35 cellular contexts compared by ENCODE assay signal in genomic region chr16:4913130-4913773, GRCh38. TPM values are rescaled to one million over a fixed set of nuclear protein-coding genes. Genes with fewer than 3 reads are reported as not detected.
DNase-seq lines count a peak whose midpoint lies in the region; ATAC-seq, FAIRE-seq and TF ChIP-seq lines count a peak whose summit lies in the region.
"Had no signal": no experiment of that assay in that cellular context is flagged by ENCODE, and none has a peak within 500 bp of the region (broad histone marks: within the 10 kb centered on the region; RNA-seq: fewer than 3 reads in every experiment).

No MANE protein-coding gene starts in this region.

- H3K27ac Mint-ChIP-seq in natural killer cell treated with Interleukin-12 subunit alpha and Interleukin-12 subunit beta and Interleukin-15 and Interleukin-18, amount 100 ng/mL, for 72 hours = no peak overlapping the region
- H3K27ac Mint-ChIP-seq in natural killer cell (no peak overlapping the region), astrocyte (ENCODE audit: unreplicated experiment) (peak overlapping the region; percentile 47)
- H3K27ac Mint-ChIP-seq: activated T-cell treated with anti-CD3 and anti-CD28 coated beads, Interleukin-2, amount 50 U/mL, for 72 hours; dendritic cell treated with granulocyte-macrophage colony-stimulating factor and Interleukin-4, amounts not matched to agents 40 ng/mL and 50 ng/mL, for 4 days; naive thymus-derived CD4-positive, alpha-beta T cell; stimulated activated naive CD8-positive, alpha-beta T cell treated with anti-CD3 and anti-CD28 coated beads, Interleukin-15, Interleukin-2, amounts not matched to agents 100 ng/mL and 50 ng/mL, for 24 hours; T-helper 1 cell treated with Interleukin-12 subunit alpha and Interleukin-12 subunit beta and Interleukin-4 antibody, amounts not matched to agents 30 μg/mL and 1 μg/mL, for 36 hours had no signal

- no peaks in the 10 kb centered on the region for H3K9me3 Mint-ChIP-seq in natural killer cell treated with Interleukin-12 subunit alpha and Interleukin-12 subunit beta and Interleukin-15 and Interleukin-18, amount 100 ng/mL, for 72 hours
- H3K9me3 Mint-ChIP-seq in natural killer cell = no peaks in the 10 kb centered on the region
- H3K9me3 Mint-ChIP-seq in astrocyte (ENCODE audit: unreplicated experiment) = no peaks in the 10 kb centered on the region
- H3K9me3 Mint-ChIP-seq: activated T-cell treated with anti-CD3 and anti-CD28 coated beads, Interleukin-2, amount 50 U/mL, for 72 hours; central memory CD8-positive, alpha-beta T cell; dendritic cell treated with granulocyte-macrophage colony-stimulating factor and Interleukin-4, amounts not matched to agents 40 ng/mL and 50 ng/mL, for 4 days; naive thymus-derived CD4-positive, alpha-beta T cell; stimulated activated naive CD8-positive, alpha-beta T cell treated with anti-CD3 and anti-CD28 coated beads, Interleukin-15, Interleukin-2, amounts not matched to agents 100 ng/mL and 50 ng/mL, for 24 hours; T-helper 1 cell treated with Interleukin-12 subunit alpha and Interleukin-12 subunit beta and Interleukin-4 antibody, amounts not matched to agents 30 μg/mL and 1 μg/mL, for 36 hours had no signal

- no peaks in the 10 kb centered on the region for H3K36me3 ChIP-seq in astrocyte (ENCODE audit: insufficient read depth, low read length)
- H3K36me3 ChIP-seq: HAP-1, left ventricle myocardium inferior, ovary, uterus had no signal

- TF ChIP-seq CTCF in natural killer cell (IDR thresholded peaks at IDR 0.05) (no peak), astrocyte (IDR thresholded peaks at IDR 0.05; ENCODE audit: insufficient read depth, low read depth, low read length) (no peak)

- no peak overlapping the region for H3K4me3 ChIP-seq in astrocyte (ENCODE audit: insufficient read depth, low read depth, low read length)
- H3K4me3 ChIP-seq: A549, esophagus muscularis mucosa, HAP-1, left ventricle myocardium inferior, ovary, testis, uterus had no signal

- DNase-seq in natural killer cell treated with Interleukin-12 subunit alpha and Interleukin-12 subunit beta and Interleukin-15 and Interleukin-18, amount 100 ng/mL, for 72 hours (ENCODE audit: low spot score) = no peak
- no peak for DNase-seq in natural killer cell
- DNase-seq in astrocyte (ENCODE audit: low read depth) = no peak
- peak; percentile 47 for DNase-seq in myocyte (ENCODE audit: low read depth)
- no peak for DNase-seq in stimulated activated naive CD4-positive, alpha-beta T cell treated with Interleukin-2 at 50 U/mL for 16 hours (lab: John Stamatoyannopoulos, UW)
- no peak for DNase-seq in NCI-H1105 (lab: John Stamatoyannopoulos, UW)
- no peak for DNase-seq in NCI-H187 (lab: John Stamatoyannopoulos, UW)
- DNase-seq in AML-193 (lab: John Stamatoyannopoulos, UW) = no peak
- DNase-seq: activated CD4-positive, alpha-beta T cell treated with anti-CD3 and anti-CD28 coated beads, Interleukin-2, amount 50 U/mL, for 48 hours; activated naive CD4-positive, alpha-beta T cell treated with Interleukin-2 at 50 U/mL for 16 hours; activated T-cell treated with anti-CD3 and anti-CD28 coated beads, Interleukin-2, amount 50 U/mL, for 72 hours; DMS153; foreskin keratinocyte; head of caudate nucleus; Kasumi-1; left ventricle myocardium inferior; naive thymus-derived CD4-positive, alpha-beta T cell; NCI-H510A treated with DMSO at 0.1 percent for 48 hours; ovary; retina; Right ventricle myocardium superior; small intestine; testis; uterus had no signal

- no peaks in the 10 kb centered on the region for H3K4me1 Mint-ChIP-seq in natural killer cell treated with Interleukin-12 subunit alpha and Interleukin-12 subunit beta and Interleukin-15 and Interleukin-18, amount 100 ng/mL, for 72 hours (ENCODE audit: low read depth in 2 of 2)
- H3K4me1 Mint-ChIP-seq in natural killer cell = no peaks in the 10 kb centered on the region
- peaks cover 16% of the 10 kb centered on the region for H3K4me1 Mint-ChIP-seq in astrocyte (ENCODE audit: low read depth, unreplicated experiment)
- H3K4me1 Mint-ChIP-seq: central memory CD8-positive, alpha-beta T cell; naive thymus-derived CD4-positive, alpha-beta T cell had no signal

- no peak overlapping the region for H3K27ac ChIP-seq in astrocyte (ENCODE audit: low read depth, low read length)
- H3K27ac ChIP-seq: esophagus muscularis mucosa, foreskin keratinocyte, left ventricle myocardium inferior, ovary, testis, uterus had no signal

- no peaks in the 10 kb centered on the region for H3K79me2 ChIP-seq in astrocyte (ENCODE audit: insufficient read depth, low read length)

- H3K9ac ChIP-seq in astrocyte (ENCODE audit: low read length) = no peak overlapping the region

- H3K36me3 Mint-ChIP-seq in natural killer cell treated with Interleukin-12 subunit alpha and Interleukin-12 subunit beta and Interleukin-15 and Interleukin-18, amount 100 ng/mL, for 72 hours = no peaks in the 10 kb centered on the region
- H3K36me3 Mint-ChIP-seq in natural killer cell (no peaks in the 10 kb centered on the region), astrocyte (ENCODE audit: low read depth, unreplicated experiment) (no peaks in the 10 kb centered on the region)
- H3K36me3 Mint-ChIP-seq: naive thymus-derived CD4-positive, alpha-beta T cell had no signal

- H3K27me3 ChIP-seq in astrocyte (ENCODE audit: insufficient read depth, low read length) = no peaks in the 10 kb centered on the region
- H3K27me3 ChIP-seq: esophagus muscularis mucosa, foreskin keratinocyte, ovary, testis, uterus had no signal

- peak; percentile 21 to 51 for ATAC-seq in natural killer cell treated with Interleukin-12 subunit alpha and Interleukin-12 subunit beta and Interleukin-15 and Interleukin-18, amount 100 ng/mL, for 72 hours
- no peak for ATAC-seq in natural killer cell
- ATAC-seq: A549; activated T-cell treated with anti-CD3 and anti-CD28 coated beads, Interleukin-2, amount 50 U/mL, for 72 hours; foreskin keratinocyte; naive thymus-derived CD4-positive, alpha-beta T cell; SK-N-SH treated with all-trans-retinoic acid at 6 μM for 48 hours had no signal

- FAIRE-seq in astrocyte (lab: Jason Lieb, UNC) = no peak
- FAIRE-seq: A549, GM12891, islet of Langerhans, small intestine, TTC549 had no signal

- H3K27me3 Mint-ChIP-seq in natural killer cell treated with Interleukin-12 subunit alpha and Interleukin-12 subunit beta and Interleukin-15 and Interleukin-18, amount 100 ng/mL, for 72 hours = peaks cover 0 to 3% of the 10 kb centered on the region in 2 donors
- H3K27me3 Mint-ChIP-seq in natural killer cell (ENCODE audit: low read depth in 2 of 2) = no peaks in the 10 kb centered on the region
- no peaks in the 10 kb centered on the region for H3K27me3 Mint-ChIP-seq in astrocyte (ENCODE audit: low read depth, unreplicated experiment)
- H3K27me3 Mint-ChIP-seq: central memory CD8-positive, alpha-beta T cell; dendritic cell treated with granulocyte-macrophage colony-stimulating factor and Interleukin-4, amounts not matched to agents 40 ng/mL and 50 ng/mL, for 4 days; naive thymus-derived CD4-positive, alpha-beta T cell; stimulated activated naive CD8-positive, alpha-beta T cell treated with anti-CD3 and anti-CD28 coated beads, Interleukin-15, Interleukin-2, amounts not matched to agents 100 ng/mL and 50 ng/mL, for 24 hours had no signal

- intact Hi-C loops in natural killer cell (cut with micrococcal nuclease) = no loop called here

- H3K9me3 ChIP-seq in astrocyte (ENCODE audit: insufficient read depth, low read depth, low read length) = peaks cover 2% of the 10 kb centered on the region
- H3K9me3 ChIP-seq: A549, esophagus muscularis mucosa, HAP-1, left ventricle myocardium inferior, ovary, testis, uterus had no signal

- no peak overlapping the region for H3K4me3 Mint-ChIP-seq in natural killer cell treated with Interleukin-12 subunit alpha and Interleukin-12 subunit beta and Interleukin-15 and Interleukin-18, amount 100 ng/mL, for 72 hours
- H3K4me3 Mint-ChIP-seq in natural killer cell (no peak overlapping the region), astrocyte (ENCODE audit: unreplicated experiment) (no peak overlapping the region)
- H3K4me3 Mint-ChIP-seq: activated T-cell treated with anti-CD3 and anti-CD28 coated beads, Interleukin-2, amount 50 U/mL, for 72 hours; central memory CD8-positive, alpha-beta T cell; dendritic cell treated with granulocyte-macrophage colony-stimulating factor and Interleukin-4, amounts not matched to agents 40 ng/mL and 50 ng/mL, for 4 days; naive thymus-derived CD4-positive, alpha-beta T cell; stimulated activated naive CD8-positive, alpha-beta T cell treated with anti-CD3 and anti-CD28 coated beads, Interleukin-15, Interleukin-2, amounts not matched to agents 100 ng/mL and 50 ng/mL, for 24 hours; T-helper 1 cell treated with Interleukin-12 subunit alpha and Interleukin-12 subunit beta and Interleukin-4 antibody, amounts not matched to agents 30 μg/mL and 1 μg/mL, for 36 hours had no signal

- H2AFZ ChIP-seq in astrocyte (ENCODE audit: low read depth, low read length) = no peak overlapping the region

- H3K4me1 ChIP-seq in astrocyte (ENCODE audit: insufficient read depth, low read length) = peaks cover 20% of the 10 kb centered on the region
- H3K4me1 ChIP-seq: HAP-1, testis, uterus had no signal

- no peaks in the 10 kb centered on the region for H4K20me1 ChIP-seq in astrocyte (ENCODE audit: insufficient read depth, low read length)

- H3K4me2 ChIP-seq in astrocyte (ENCODE audit: low read length) = no peak overlapping the region
- H3K4me2 ChIP-seq: A549 had no signal

RNA-seq across cellular contexts. Expression of gene PPL, which starts 23.7 kb away (rescaled TPM):
- total RNA-seq in natural killer cell treated with Interleukin-12 subunit alpha and Interleukin-12 subunit beta and Interleukin-15 and Interleukin-18, amount 100 ng/mL, for 72 hours = not detected
- not detected for total RNA-seq in natural killer cell
- total RNA-seq in astrocyte = 5.8 and 12.3 TPM in 2 replicates
- total RNA-seq in myocyte = 5.9 and 25.4 TPM in 2 replicates
- polyA plus RNA-seq in myocyte (2012) = 4.0 TPM
- total RNA-seq: naive thymus-derived CD4-positive, alpha-beta T cell had no signal

RNA-seq across cellular contexts. Expression of gene SEC14L5, which starts 44.9 kb away (rescaled TPM):
- not detected for total RNA-seq in natural killer cell treated with Interleukin-12 subunit alpha and Interleukin-12 subunit beta and Interleukin-15 and Interleukin-18, amount 100 ng/mL, for 72 hours
- 1 to 10 TPM in 1 of 3 donors, under 1 TPM in 2; 0.27 to 1.1 (median 0.93) TPM for total RNA-seq in natural killer cell
- total RNA-seq in astrocyte = 0.12 and 0.32 TPM in 2 replicates
- 0.16 and 0.68 TPM in 2 replicates for total RNA-seq in myocyte
- 0.10 TPM for polyA plus RNA-seq in myocyte (2012)
- total RNA-seq: foreskin keratinocyte had no signal
- polyA plus RNA-seq: foreskin keratinocyte; naive thymus-derived CD4-positive, alpha-beta T cell had no signal

Comparison
In these comparisons a context has a peak if more than half of its experiments do, and no peak if none do; other contexts are left out.
1. ATAC-seq: peak in natural killer cell treated with Interleukin-12 subunit alpha and Interleukin-12 subunit beta and Interleukin-15 and Interleukin-18, amount 100 ng/mL, for 72 hours (2 of 2); none in natural killer cell (0 of 3).